8 cellular contexts compared by ENCODE assay signal in the genomic region with DNA sequence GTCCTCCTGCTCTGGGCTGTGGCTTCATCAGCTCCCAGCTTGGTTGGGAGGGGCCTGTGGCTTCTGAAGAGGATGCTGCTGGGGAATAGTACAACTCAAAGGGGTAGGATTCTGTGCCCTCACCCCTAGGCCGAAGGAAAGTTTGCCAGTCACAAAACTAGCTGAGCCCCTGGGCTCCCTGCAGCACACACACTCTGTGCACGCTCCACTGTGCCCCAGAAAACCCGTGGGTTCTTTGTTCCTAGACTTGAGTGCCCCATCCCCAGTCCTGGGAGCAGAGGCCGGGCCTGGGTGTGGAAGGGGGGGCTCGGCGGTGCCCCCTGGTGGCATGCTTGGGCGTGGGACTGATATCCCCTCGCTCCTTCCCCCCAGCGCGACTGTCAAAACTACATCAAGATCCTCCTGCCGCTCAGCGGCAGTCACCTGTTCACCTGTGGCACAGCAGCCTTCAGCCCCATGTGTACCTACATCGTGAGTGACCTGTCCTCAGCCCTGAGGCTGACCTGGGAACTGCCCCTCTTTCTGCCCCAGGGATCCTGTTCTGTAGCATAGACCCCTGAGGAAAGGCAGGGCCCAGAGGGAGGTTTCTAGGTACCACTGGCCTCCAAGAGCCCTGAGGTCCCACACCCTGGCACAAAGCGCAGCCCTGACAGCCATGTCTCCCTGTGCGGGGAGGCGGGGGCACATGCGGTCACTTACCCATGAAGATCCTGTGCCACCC. TPM values are rescaled to one million over a fixed set of nuclear protein-coding genes. Genes with fewer than 3 reads are reported as not detected.
DNase-seq lines count a peak whose midpoint lies in the region; ATAC-seq and TF ChIP-seq lines count a peak whose summit lies in the region.

No MANE protein-coding gene starts in this region.

- H4K5ac ChIP-seq in mesendoderm (ENCODE audit: low read length) = no peak overlapping the region

- H3K56ac ChIP-seq in mesendoderm (ENCODE audit: low read length) = no peak overlapping the region

- POLR2A ChIA-PET in WTC11 (lab: Charles Lee) = interaction anchor here (0.9 kb wide), 1 partner anchor 46 kb away, joined by 3 read pairs; a partner anchor contains a TSS

- H3K36me3 Mint-ChIP-seq in WTC11 (peaks cover 18% of the 10 kb centered on the region), chondrocyte (ENCODE audit: low read depth) (no peaks in the 10 kb centered on the region)

- peak; percentile 55 for ATAC-seq in HG03354 (IDR thresholded peaks at IDR 0.05; ENCODE audit: poor library complexity, severe bottlenecking, unreplicated experiment)
- ATAC-seq in WTC11 = peak; percentile 78
- no peak for ATAC-seq in thoracic aorta (ENCODE audit: insufficient number of reproducible peaks, low FRiP score, low read depth)
- ATAC-seq in GM21515 (IDR thresholded peaks at IDR 0.05; ENCODE audit: unreplicated experiment) = no peak

- H3K4ac ChIP-seq in mesendoderm (ENCODE audit: low read depth, low read length) = no peak overlapping the region

- no peaks in the 10 kb centered on the region for H3K27me3 Mint-ChIP-seq in WTC11 (ENCODE audit: low read depth)
- no peaks in the 10 kb centered on the region for H3K27me3 Mint-ChIP-seq in chondrocyte (ENCODE audit: low read depth)

- H3K23ac ChIP-seq in mesendoderm (ENCODE audit: low read length) = no peak overlapping the region

- no peak overlapping the region for H2AK5ac ChIP-seq in mesendoderm (ENCODE audit: low read length)

- peaks cover 10% of the 10 kb centered on the region for H3K4me1 Mint-ChIP-seq in WTC11
- peaks cover 10% of the 10 kb centered on the region for H3K4me1 Mint-ChIP-seq in chondrocyte (ENCODE audit: low read depth)

- H3K4me2 ChIP-seq in mesendoderm (ENCODE audit: low read length) = no peak overlapping the region

- peak; percentile 47 for DNase-seq in CD1c-positive myeloid dendritic cell (ENCODE audit: extremely low spot score)
- DNase-seq in WTC11 (ENCODE audit: low spot score) = peak; percentile 77
- DNase-seq in chondrocyte (ENCODE audit: low spot score) = no peak
- peak; percentile 52 for DNase-seq in mesendoderm
- DNase-seq in thoracic aorta (ENCODE audit: low spot score) = no peak
- no peak for DNase-seq in DMS114 treated with DMSO at 0.1 percent for 48 hours (lab: John Stamatoyannopoulos, UW; ENCODE audit: unreplicated experiment)

- H3K4me1 ChIP-seq in mesendoderm (ENCODE audit: control insufficient read depth, low read depth, low read length) (no peaks in the 10 kb centered on the region), thoracic aorta (ENCODE audit: control insufficient read depth in 1 of 2, low read depth in 2 of 2) (peaks cover 3 to 11% of the 10 kb centered on the region in 2 donors)

- H3K9me3 ChIP-seq in thoracic aorta = no peaks in the 10 kb centered on the region

- H3K27ac Mint-ChIP-seq in WTC11 (peak overlapping the region; percentile 5), chondrocyte (ENCODE audit: unreplicated experiment) (no peak overlapping the region)

- no peak overlapping the region for H2BK5ac ChIP-seq in mesendoderm (ENCODE audit: low read length)

- no peak overlapping the region for H4K8ac ChIP-seq in mesendoderm (ENCODE audit: low read depth, low read length)

- whole genome bisulfite sequencing in mesendoderm (ENCODE audit: extremely low coverage, insufficient coverage, low lambda C conversion rate) = no CpG with 5 or more reads among the region's 17 CpGs

- H3K18ac ChIP-seq in mesendoderm (ENCODE audit: low read length) = no peak overlapping the region

- H3K4me3 ChIP-seq in mesendoderm (ENCODE audit: low read length) (no peak overlapping the region), thoracic aorta (no peak overlapping the region)

- H3K9me3 Mint-ChIP-seq in WTC11 (no peaks in the 10 kb centered on the region), chondrocyte (ENCODE audit: low read depth) (no peaks in the 10 kb centered on the region)

- H3K27ac ChIP-seq in mesendoderm (ENCODE audit: low read depth, low read length) (no peak overlapping the region), thoracic aorta (no peak overlapping the region)

- H3K79me1 ChIP-seq in mesendoderm (ENCODE audit: low read length) = peaks cover 1% of the 10 kb centered on the region

- H3K4me3 Mint-ChIP-seq in WTC11 = no peak overlapping the region
- no peak overlapping the region for H3K4me3 Mint-ChIP-seq in chondrocyte (ENCODE audit: unreplicated experiment)

- H3K36me3 ChIP-seq in mesendoderm (ENCODE audit: control insufficient read depth, insufficient read depth, low read length) = no peaks in the 10 kb centered on the region
- peaks cover 17% of the 10 kb centered on the region for H3K36me3 ChIP-seq in thoracic aorta

- no peak overlapping the region for H2BK15ac ChIP-seq in mesendoderm (replicated peaks; ENCODE audit: low read depth)

- H3K9ac ChIP-seq in mesendoderm (ENCODE audit: low read length) = no peak overlapping the region

- H3K27me3 ChIP-seq in mesendoderm (ENCODE audit: insufficient read depth, low read length, poor library complexity) (no peaks in the 10 kb centered on the region), thoracic aorta (replicated peaks; ENCODE audit: insufficient read depth) (no peaks in the 10 kb centered on the region)

- H2BK120ac ChIP-seq in mesendoderm (ENCODE audit: low read depth, low read length) = no peak overlapping the region

- TF ChIP-seq CTCF in WTC11 (IDR thresholded peaks at IDR 0.05) (peak; percentile 77), chondrocyte (IDR thresholded peaks at IDR 0.05) (peak; percentile 82), thoracic aorta (IDR thresholded peaks at IDR 0.05) (peak; percentile 54)

- H3K79me2 ChIP-seq in mesendoderm (ENCODE audit: control insufficient read depth, insufficient read depth, low read length) = no peaks in the 10 kb centered on the region

- CTCF ChIA-PET in WTC11 (lab: Charles Lee) = interaction anchor here (0.5 to 1.8 kb wide), 6 partner anchors 14 to 78 kb away, joined by 3 to 14 read pairs (median 6); a partner anchor contains a TSS

TF ChIP-seq in WTC11, 78 proteins besides CTCF, POLR2A, EP300 and RAD21:
- TF ChIP-seq ETV6 (CRISPR knock-in tag; IDR thresholded peaks at IDR 0.05) (peak; percentile 58; the same call in 1 of the 2 replicates), ZNF396 (CRISPR knock-in tag; IDR thresholded peaks at IDR 0.05; ENCODE audit: borderline replicate concordance) (no peak)

RNA-seq across cellular contexts. Expression of a gene that starts 14.2 kb away (rescaled TPM):
- total RNA-seq in WTC11 (2021) (26.1 to 29.6 TPM (median 26.9 TPM) in 3 replicates), chondrocyte (40.2 to 42.4 TPM (median 40.9 TPM) in 3 replicates), thoracic aorta (10 to 100 TPM; 18.0 to 35.6 TPM)
- polyA plus RNA-seq in mesendoderm (2013, experiment 1 of 2) = 24.0 TPM
- 23.4 TPM for polyA plus RNA-seq in mesendoderm (2013, experiment 2 of 2)

RNA-seq across cellular contexts. Expression of a gene that starts 14.4 kb away (rescaled TPM):
- total RNA-seq in WTC11 (2021) (2.6 to 6.7 TPM (median 5.3 TPM) in 3 replicates), chondrocyte (4.8 to 5.8 TPM (median 5.5 TPM) in 3 replicates), thoracic aorta (10 to 100 TPM in 1 of 2 donors, 1 to 10 TPM in 1; 5.0 to 23.4 TPM)
- polyA plus RNA-seq in mesendoderm (2013, experiment 1 of 2) = 1.1 TPM
- 1.1 TPM for polyA plus RNA-seq in mesendoderm (2013, experiment 2 of 2)

RNA-seq across cellular contexts. Expression of a gene that starts 18.5 kb away (rescaled TPM):
- total RNA-seq in WTC11 (2021) (50.1 to 53.3 TPM (median 50.2 TPM) in 3 replicates), chondrocyte (6.7 to 10.5 TPM (median 9.2 TPM) in 3 replicates), thoracic aorta (10 to 100 TPM; 26.9 to 38.4 TPM)
- polyA plus RNA-seq in mesendoderm (2013, experiment 1 of 2) = 14.6 TPM
- polyA plus RNA-seq in mesendoderm (2013, experiment 2 of 2) = 14.6 TPM

RNA-seq across cellular contexts. Expression of a gene that starts 29.8 kb away (rescaled TPM):
- total RNA-seq in WTC11 (2021) (0.18 to 0.76 TPM (median 0.48 TPM) in 3 replicates), chondrocyte (0.69 TPM in 1 of 3 replicates, not detected in the others), thoracic aorta (not detected)
- not detected for polyA plus RNA-seq in mesendoderm (2013, experiment 1 of 2)
- polyA plus RNA-seq in mesendoderm (2013, experiment 2 of 2) = 0.01 TPM

RNA-seq across cellular contexts. Expression of a gene that starts 45.9 kb away (rescaled TPM):
- total RNA-seq in WTC11 (2021) (77.8 to 88.5 TPM (median 88.1 TPM) in 3 replicates), chondrocyte (87.3 to 116 TPM (median 94.0 TPM) in 3 replicates), thoracic aorta (10 to 100 TPM; 63.5 to 97.5 TPM)
- 72.7 TPM for polyA plus RNA-seq in mesendoderm (2013, experiment 1 of 2)
- 73.4 TPM for polyA plus RNA-seq in mesendoderm (2013, experiment 2 of 2)

Comparison
In these comparisons a context has a peak if more than half of its experiments do, and no peak if none do; other contexts are left out.
1. DNase-seq: peak in CD1c-positive myeloid dendritic cell (single experiment), WTC11 (single experiment) and mesendoderm (single experiment); none in chondrocyte (single experiment), thoracic aorta (single experiment) and DMS114 treated with DMSO at 0.1 percent for 48 hours (single experiment).
2. ATAC-seq: peak in HG03354 (single experiment) and WTC11 (single experiment); none in thoracic aorta (single experiment) and GM21515 (single experiment).
3. Peak in every context shown above with its lines, with median percentiles within 50 percentile points of each other: CTCF ChIP-seq.